8 cellular contexts compared by ENCODE assay signal in the genomic region with DNA sequence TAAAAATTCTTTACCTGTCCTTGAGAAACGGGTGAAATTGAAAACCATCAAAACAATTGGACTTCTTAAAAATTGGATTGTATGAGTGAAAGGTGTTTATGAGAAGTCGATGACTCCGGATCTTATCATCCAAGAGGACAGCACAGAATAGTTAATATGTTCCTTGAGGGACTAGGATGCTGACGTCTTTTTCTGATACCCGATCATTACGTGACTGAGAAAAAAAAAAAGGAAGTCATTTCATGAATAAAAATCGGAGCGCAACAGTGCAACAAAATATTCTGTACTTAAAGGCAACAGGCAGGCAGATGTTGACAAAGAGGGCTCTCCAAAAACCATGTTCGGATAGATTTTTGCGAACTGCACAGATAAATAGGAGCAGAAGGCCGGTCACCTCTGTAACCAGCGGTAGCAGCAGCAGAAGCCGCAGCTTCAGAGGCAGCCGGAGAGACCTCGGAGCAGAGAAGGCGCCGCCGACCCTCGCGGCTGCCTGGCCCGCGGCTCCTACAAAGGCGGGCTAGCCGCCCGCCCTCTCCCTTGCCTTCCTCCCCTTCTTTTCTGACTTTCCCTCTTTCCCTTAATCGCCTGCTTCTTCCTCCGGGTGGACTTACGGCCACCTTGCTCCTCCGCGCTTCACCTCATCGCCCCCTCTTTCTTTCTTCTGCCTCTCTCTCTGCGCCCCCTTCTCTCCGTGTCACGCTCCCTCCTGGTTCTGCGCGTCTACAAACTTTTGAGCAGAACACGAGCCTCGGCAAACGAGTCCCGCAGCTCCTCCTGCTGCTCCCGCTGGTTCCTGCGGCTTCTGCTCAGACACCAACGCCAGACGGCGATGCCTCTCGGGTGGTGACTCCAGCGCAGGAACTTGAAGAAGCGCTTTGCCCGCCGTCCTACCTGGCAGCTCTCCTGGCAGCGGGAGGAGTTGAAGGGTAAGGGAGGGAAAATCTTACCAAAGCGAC. TPM values are rescaled to one million over a fixed set of nuclear protein-coding genes. Genes with fewer than 3 reads are reported as not detected.
DNase-seq lines count a peak whose midpoint lies in the region; ATAC-seq and TF ChIP-seq lines count a peak whose summit lies in the region.

A gene (plus strand): TSS at position 737 of the 956 bp plus-strand sequence. CDS start 516 bp downstream, outside the sequence.

- intact Hi-C loops in activated CD8-positive, alpha-beta T cell treated with anti-CD3 and anti-CD28 coated beads for 36 hours (cut with micrococcal nuclease) = no loop called here
- intact Hi-C loops in left colon (cut with DNase I, micrococcal nuclease) = no loop called here

- H3K9me3 Mint-ChIP-seq in activated CD8-positive, alpha-beta T cell treated with anti-CD3 and anti-CD28 coated beads, Interleukin-2, amount 10 ng/mL, durations not matched to agents 7 days and 5 days (ENCODE audit: insufficient read depth) = no peaks in the 10 kb centered on the region
- H3K9me3 Mint-ChIP-seq in activated CD8-positive, alpha-beta T cell treated with anti-CD3 and anti-CD28 coated beads for 36 hours = peaks cover 2% of the 10 kb centered on the region

- no peak for DNase-seq in activated CD8-positive, alpha-beta T cell treated with anti-CD3 and anti-CD28 coated beads, Interleukin-2, amount 10 ng/mL, durations not matched to agents 7 days and 5 days
- DNase-seq in activated CD8-positive, alpha-beta T cell treated with anti-CD3 and anti-CD28 coated beads for 36 hours = no peak
- DNase-seq in NCI-H345 (lab: John Stamatoyannopoulos, UW) (peak; percentile 50), ecto neural progenitor cell (ENCODE audit: low spot score) (peak; percentile 71), retina (peak; percentile 76), HEK293T (ENCODE audit: extremely low spot score) (no peak), hepatic stellate cell (ENCODE audit: low spot score) (no peak), left colon (no peak)

- H3K27ac Mint-ChIP-seq in activated CD8-positive, alpha-beta T cell treated with anti-CD3 and anti-CD28 coated beads, Interleukin-2, amount 10 ng/mL, durations not matched to agents 7 days and 5 days = no peak within 1 kb of the TSS
- no peak within 1 kb of the TSS for H3K27ac Mint-ChIP-seq in activated CD8-positive, alpha-beta T cell treated with anti-CD3 and anti-CD28 coated beads for 36 hours

- peaks cover 2% of the 10 kb centered on the region for H3K36me3 Mint-ChIP-seq in activated CD8-positive, alpha-beta T cell treated with anti-CD3 and anti-CD28 coated beads, Interleukin-2, amount 10 ng/mL, durations not matched to agents 7 days and 5 days (ENCODE audit: low read depth)
- H3K36me3 Mint-ChIP-seq in activated CD8-positive, alpha-beta T cell treated with anti-CD3 and anti-CD28 coated beads for 36 hours (ENCODE audit: low read depth) = peaks cover 2% of the 10 kb centered on the region

- H3K4me1 Mint-ChIP-seq in activated CD8-positive, alpha-beta T cell treated with anti-CD3 and anti-CD28 coated beads, Interleukin-2, amount 10 ng/mL, durations not matched to agents 7 days and 5 days (ENCODE audit: low read depth) = peaks cover 20% of the 10 kb centered on the region
- peaks cover 15% of the 10 kb centered on the region for H3K4me1 Mint-ChIP-seq in activated CD8-positive, alpha-beta T cell treated with anti-CD3 and anti-CD28 coated beads for 36 hours (ENCODE audit: low read depth)

- CTCF ChIA-PET in activated CD8-positive, alpha-beta T cell treated with anti-CD3 and anti-CD28 coated beads, Interleukin-2, amount 10 ng/mL, durations not matched to agents 7 days and 5 days (lab: Charles Lee) = interaction anchor here (1.3 to 1.5 kb wide), 2 partner anchors 39 to 65 kb away, joined by 3 read pairs; no protein-coding TSS in a partner anchor
- CTCF ChIA-PET in activated CD8-positive, alpha-beta T cell treated with anti-CD3 and anti-CD28 coated beads for 36 hours (lab: Charles Lee) = interaction anchor here (1.0 kb wide), 1 partner anchor 39 kb away, joined by 3 read pairs; no protein-coding TSS in a partner anchor
- CTCF ChIA-PET in HEK293T (lab: Yijun Ruan, JAX) = interaction anchor here (0.6 kb wide), 1 partner anchor 27 kb away, joined by 4 read pairs; no protein-coding TSS in a partner anchor

- no peak for TF ChIP-seq CTCF in activated CD8-positive, alpha-beta T cell treated with anti-CD3 and anti-CD28 coated beads for 36 hours (IDR thresholded peaks at IDR 0.05)

- peak within 1 kb of the TSS; percentile 18 for H3K4me3 Mint-ChIP-seq in activated CD8-positive, alpha-beta T cell treated with anti-CD3 and anti-CD28 coated beads, Interleukin-2, amount 10 ng/mL, durations not matched to agents 7 days and 5 days
- H3K4me3 Mint-ChIP-seq in activated CD8-positive, alpha-beta T cell treated with anti-CD3 and anti-CD28 coated beads for 36 hours = no peak within 1 kb of the TSS

- POLR2A ChIA-PET in activated CD8-positive, alpha-beta T cell treated with anti-CD3 and anti-CD28 coated beads, Interleukin-2, amount 10 ng/mL, durations not matched to agents 7 days and 5 days (lab: Charles Lee) = no interaction called here
- POLR2A ChIA-PET in activated CD8-positive, alpha-beta T cell treated with anti-CD3 and anti-CD28 coated beads for 36 hours (lab: Charles Lee) = no interaction called here
- POLR2A ChIA-PET in HEK293T (lab: Yijun Ruan, JAX) = no interaction called here

- no peak for ATAC-seq in activated CD8-positive, alpha-beta T cell treated with anti-CD3 and anti-CD28 coated beads, Interleukin-2, amount 10 ng/mL, durations not matched to agents 7 days and 5 days
- no peak for ATAC-seq in activated CD8-positive, alpha-beta T cell treated with anti-CD3 and anti-CD28 coated beads for 36 hours
- ATAC-seq in left colon = no peak

- peaks cover 63% of the 10 kb centered on the region for H3K27me3 Mint-ChIP-seq in activated CD8-positive, alpha-beta T cell treated with anti-CD3 and anti-CD28 coated beads, Interleukin-2, amount 10 ng/mL, durations not matched to agents 7 days and 5 days (ENCODE audit: low read depth)
- H3K27me3 Mint-ChIP-seq in activated CD8-positive, alpha-beta T cell treated with anti-CD3 and anti-CD28 coated beads for 36 hours = peaks cover 63% of the 10 kb centered on the region

TF ChIP-seq in HEK293T, 16 proteins besides CTCF, POLR2A, EP300 and RAD21:
- no peak for TF ChIP-seq FOXA1 (IDR thresholded peaks at IDR 0.05)
- TF ChIP-seq SUZ12 (IDR thresholded peaks at IDR 0.05) = no peak
- no peak for TF ChIP-seq SP1 (IDR thresholded peaks at IDR 0.05)
- TF ChIP-seq HDGF (IDR thresholded peaks at IDR 0.05; ENCODE audit: borderline replicate concordance) = no peak
- TF ChIP-seq TARDBP (IDR thresholded peaks at IDR 0.05) = no peak
- TF ChIP-seq LEF1 (IDR thresholded peaks at IDR 0.05; ENCODE audit: borderline replicate concordance) = no peak
- TF ChIP-seq, protein P1, sequence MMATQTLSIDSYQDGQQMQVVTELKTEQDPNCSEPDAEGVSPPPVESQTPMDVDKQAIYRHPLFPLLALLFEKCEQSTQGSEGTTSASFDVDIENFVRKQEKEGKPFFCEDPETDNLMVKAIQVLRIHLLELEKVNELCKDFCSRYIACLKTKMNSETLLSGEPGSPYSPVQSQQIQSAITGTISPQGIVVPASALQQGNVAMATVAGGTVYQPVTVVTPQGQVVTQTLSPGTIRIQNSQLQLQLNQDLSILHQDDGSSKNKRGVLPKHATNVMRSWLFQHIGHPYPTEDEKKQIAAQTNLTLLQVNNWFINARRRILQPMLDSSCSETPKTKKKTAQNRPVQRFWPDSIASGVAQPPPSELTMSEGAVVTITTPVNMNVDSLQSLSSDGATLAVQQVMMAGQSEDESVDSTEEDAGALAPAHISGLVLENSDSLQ (IDR thresholded peaks at IDR 0.05) = no peak
TF ChIP-seq in HEK293T: peak in this region for 0.

RNA-seq across cellular contexts. Expression of the gene that starts here (rescaled TPM):
- not detected for total RNA-seq in activated CD8-positive, alpha-beta T cell treated with anti-CD3 and anti-CD28 coated beads, Interleukin-2, amount 10 ng/mL, durations not matched to agents 7 days and 5 days
- not detected for total RNA-seq in activated CD8-positive, alpha-beta T cell treated with anti-CD3 and anti-CD28 coated beads for 36 hours
- total RNA-seq in left colon = under 1 TPM; 0.21 to 0.75 TPM

Comparison
In these comparisons a context has a peak if more than half of its experiments do, and no peak if none do; other contexts are left out.
1. DNase-seq: peak in NCI-H345 (single experiment), ecto neural progenitor cell (single experiment) and retina (single experiment); none in activated CD8-positive, alpha-beta T cell treated with anti-CD3 and anti-CD28 coated beads, Interleukin-2, amount 10 ng/mL, durations not matched to agents 7 days and 5 days (single experiment), activated CD8-positive, alpha-beta T cell treated with anti-CD3 and anti-CD28 coated beads for 36 hours (single experiment), HEK293T (single experiment), hepatic stellate cell (single experiment) and left colon (0 of 2).